In the genomic region with DNA sequence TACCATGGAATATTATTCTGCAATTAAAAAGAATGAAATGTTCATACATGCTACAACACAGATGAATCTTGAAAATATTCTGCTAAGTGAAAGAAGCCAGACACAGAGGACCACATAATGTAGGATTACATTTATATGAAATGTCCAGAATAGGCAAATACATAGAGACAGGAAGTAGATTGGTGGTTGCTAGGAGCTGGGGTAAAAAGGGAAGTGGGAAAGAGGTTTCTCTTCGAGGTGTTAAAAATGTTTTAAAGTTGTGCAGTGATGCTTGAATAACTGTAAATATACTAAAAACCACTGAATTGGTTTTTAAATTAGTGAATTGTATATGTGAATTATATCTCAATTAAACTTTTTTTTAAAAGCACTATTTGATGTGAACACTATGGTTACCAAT, we compare ENCODE assay signal across 1 cellular context.
TF ChIP-seq lines count a peak whose summit lies in the region.

No MANE protein-coding gene starts in this region.

TF ChIP-seq in HepG2, 621 proteins besides CTCF, POLR2A, EP300 and RAD21:
- TF ChIP-seq MAFG (CRISPR knock-in tag; IDR thresholded peaks at IDR 0.05), result no peak
- TF ChIP-seq DNMT3B (CRISPR knock-in tag; conservative IDR thresholded peaks at IDR 0.05), result no peak
- no peak for TF ChIP-seq SOX5 (CRISPR knock-in tag; IDR thresholded peaks at IDR 0.05; ENCODE audit: borderline replicate concordance)
- TF ChIP-seq CHCHD3 (CRISPR knock-in tag; IDR thresholded peaks at IDR 0.05), result no peak
- TF ChIP-seq, protein P1, sequence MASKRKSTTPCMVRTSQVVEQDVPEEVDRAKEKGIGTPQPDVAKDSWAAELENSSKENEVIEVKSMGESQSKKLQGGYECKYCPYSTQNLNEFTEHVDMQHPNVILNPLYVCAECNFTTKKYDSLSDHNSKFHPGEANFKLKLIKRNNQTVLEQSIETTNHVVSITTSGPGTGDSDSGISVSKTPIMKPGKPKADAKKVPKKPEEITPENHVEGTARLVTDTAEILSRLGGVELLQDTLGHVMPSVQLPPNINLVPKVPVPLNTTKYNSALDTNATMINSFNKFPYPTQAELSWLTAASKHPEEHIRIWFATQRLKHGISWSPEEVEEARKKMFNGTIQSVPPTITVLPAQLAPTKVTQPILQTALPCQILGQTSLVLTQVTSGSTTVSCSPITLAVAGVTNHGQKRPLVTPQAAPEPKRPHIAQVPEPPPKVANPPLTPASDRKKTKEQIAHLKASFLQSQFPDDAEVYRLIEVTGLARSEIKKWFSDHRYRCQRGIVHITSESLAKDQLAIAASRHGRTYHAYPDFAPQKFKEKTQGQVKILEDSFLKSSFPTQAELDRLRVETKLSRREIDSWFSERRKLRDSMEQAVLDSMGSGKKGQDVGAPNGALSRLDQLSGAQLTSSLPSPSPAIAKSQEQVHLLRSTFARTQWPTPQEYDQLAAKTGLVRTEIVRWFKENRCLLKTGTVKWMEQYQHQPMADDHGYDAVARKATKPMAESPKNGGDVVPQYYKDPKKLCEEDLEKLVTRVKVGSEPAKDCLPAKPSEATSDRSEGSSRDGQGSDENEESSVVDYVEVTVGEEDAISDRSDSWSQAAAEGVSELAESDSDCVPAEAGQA (IDR thresholded peaks at IDR 0.05; ENCODE audit: low read depth), result no peak
- TF ChIP-seq, protein P1 (CRISPR knock-in tag; IDR thresholded peaks at IDR 0.05; ENCODE audit: borderline replicate concordance), result no peak
- no peak for TF ChIP-seq NCOA1 (CRISPR knock-in tag; IDR thresholded peaks at IDR 0.05)
- TF ChIP-seq ZNF609 (CRISPR knock-in tag; IDR thresholded peaks at IDR 0.05; ENCODE audit: borderline replicate concordance), result no peak
- no peak for TF ChIP-seq TARDBP (CRISPR knock-in tag; IDR thresholded peaks at IDR 0.05)
- no peak for TF ChIP-seq FOXJ3 (CRISPR knock-in tag; IDR thresholded peaks at IDR 0.05; ENCODE audit: borderline replicate concordance)
- TF ChIP-seq SP4 (CRISPR knock-in tag; IDR thresholded peaks at IDR 0.05), result no peak
- TF ChIP-seq NFKBIZ (CRISPR knock-in tag; IDR thresholded peaks at IDR 0.05), result no peak
- TF ChIP-seq ATF2 (CRISPR knock-in tag; IDR thresholded peaks at IDR 0.05), result no peak
- no peak for TF ChIP-seq ASH2L (IDR thresholded peaks at IDR 0.05; ENCODE audit: insufficient read length, low read depth, low read length)
- TF ChIP-seq GPN1 (CRISPR knock-in tag; IDR thresholded peaks at IDR 0.05; ENCODE audit: borderline replicate concordance), result no peak
